In genomic region chr4:184954482-184954881, GRCh38 we compare ENCODE assay signal across 30 cellular contexts.
"Had no signal": no experiment of that assay in that cellular context is flagged by ENCODE, and none has a peak within 500 bp of the region (broad histone marks: within the 10 kb centered on the region; RNA-seq: fewer than 3 reads in every experiment).

No MANE protein-coding gene starts in this region.

- H3K36me3 Mint-ChIP-seq: immature natural killer cell; naive thymus-derived CD4-positive, alpha-beta T cell; natural killer cell treated with Interleukin-12 subunit alpha and Interleukin-12 subunit beta and Interleukin-15 and Interleukin-18, amount 100 ng/mL, for 72 hours; stimulated activated naive B cell treated with anti-CD40 and anti-IgM and Interleukin-4, amounts not matched to agents 10 μg/mL and 1 μg/mL and 100 μg/mL, for 72 hours had no signal

- DNase-seq: heart left ventricle; hypothalamus; immature natural killer cell; kidney; left colon; left ventricle myocardium inferior; mesendoderm; midbrain; mucosa of descending colon; naive thymus-derived CD4-positive, alpha-beta T cell; occipital lobe; ovary; retina; right cardiac atrium; stimulated activated CD4-positive, alpha-beta T cell treated with anti-CD3 and anti-CD28 coated beads, Interleukin-12 subunit alpha, Interleukin-12 subunit beta, amount 100 ng/mL, for 4 hours; stimulated activated CD4-positive, alpha-beta T cell treated with anti-CD3 and anti-CD28 coated beads, Interleukin-15, amount 100 ng/mL, for 24 hours; stimulated activated CD4-positive, alpha-beta T cell treated with anti-CD3 and anti-CD28 coated beads, Interleukin-2, amount 100 ng/mL, for 24 hours; stimulated activated CD4-positive, alpha-beta T cell treated with anti-CD3 and anti-CD28 coated beads, Interleukin-4, amount 100 ng/mL, for 1 hour; stimulated activated naive B cell treated with anti-CD40 and anti-IgM and Interleukin-4, amounts not matched to agents 10 μg/mL and 1 μg/mL and 100 μg/mL, for 72 hours; stimulated activated naive CD8-positive, alpha-beta T cell treated with anti-CD3 and anti-CD28 coated beads, Interleukin-15, Interleukin-2, amounts not matched to agents 100 U/mL and 50 U/mL, for 24 hours; tibial artery; trophoblast cell; uterus had no signal

- H3K27ac ChIP-seq: heart left ventricle, left ventricle myocardium inferior, neutrophil, ovary, prostate gland, skin epidermis, suprapubic skin, thoracic aorta, tibial artery, uterus had no signal

- H3K27me3 ChIP-seq: heart left ventricle, neutrophil, ovary, suprapubic skin, tibial artery, uterus had no signal

- H3K9me3 ChIP-seq: heart left ventricle, left ventricle myocardium inferior, mucosa of descending colon, neutrophil, ovary, prostate gland, suprapubic skin, thoracic aorta, tibial artery, uterus had no signal

- H3K4me1 Mint-ChIP-seq: immature natural killer cell had no signal

- H3K27ac Mint-ChIP-seq: immature natural killer cell; naive thymus-derived CD4-positive, alpha-beta T cell; natural killer cell treated with Interleukin-12 subunit alpha and Interleukin-12 subunit beta and Interleukin-15 and Interleukin-18, amount 100 ng/mL, for 72 hours; stimulated activated naive B cell treated with anti-CD40 and anti-IgM and Interleukin-4, amounts not matched to agents 10 μg/mL and 1 μg/mL and 100 μg/mL, for 72 hours had no signal

- H3K4me1 ChIP-seq: prostate gland, tibial artery, uterus had no signal

- H3K4me3 Mint-ChIP-seq: immature natural killer cell; naive thymus-derived CD4-positive, alpha-beta T cell; natural killer cell treated with Interleukin-12 subunit alpha and Interleukin-12 subunit beta and Interleukin-15 and Interleukin-18, amount 100 ng/mL, for 72 hours; stimulated activated naive B cell treated with anti-CD40 and anti-IgM and Interleukin-4, amounts not matched to agents 10 μg/mL and 1 μg/mL and 100 μg/mL, for 72 hours had no signal

- H3K9me3 Mint-ChIP-seq: immature natural killer cell; natural killer cell treated with Interleukin-12 subunit alpha and Interleukin-12 subunit beta and Interleukin-15 and Interleukin-18, amount 100 ng/mL, for 72 hours; stimulated activated naive B cell treated with anti-CD40 and anti-IgM and Interleukin-4, amounts not matched to agents 10 μg/mL and 1 μg/mL and 100 μg/mL, for 72 hours had no signal

- H3K4me3 ChIP-seq: heart left ventricle, left ventricle myocardium inferior, lung, mucosa of descending colon, ovary, prostate gland, skin epidermis, suprapubic skin, thoracic aorta, tibial artery, uterus had no signal

- H3K36me3 ChIP-seq: heart left ventricle, left ventricle myocardium inferior, neutrophil, ovary, prostate gland, suprapubic skin, thoracic aorta, tibial artery, uterus had no signal
